13 cellular contexts compared by ENCODE assay signal in the genomic region with DNA sequence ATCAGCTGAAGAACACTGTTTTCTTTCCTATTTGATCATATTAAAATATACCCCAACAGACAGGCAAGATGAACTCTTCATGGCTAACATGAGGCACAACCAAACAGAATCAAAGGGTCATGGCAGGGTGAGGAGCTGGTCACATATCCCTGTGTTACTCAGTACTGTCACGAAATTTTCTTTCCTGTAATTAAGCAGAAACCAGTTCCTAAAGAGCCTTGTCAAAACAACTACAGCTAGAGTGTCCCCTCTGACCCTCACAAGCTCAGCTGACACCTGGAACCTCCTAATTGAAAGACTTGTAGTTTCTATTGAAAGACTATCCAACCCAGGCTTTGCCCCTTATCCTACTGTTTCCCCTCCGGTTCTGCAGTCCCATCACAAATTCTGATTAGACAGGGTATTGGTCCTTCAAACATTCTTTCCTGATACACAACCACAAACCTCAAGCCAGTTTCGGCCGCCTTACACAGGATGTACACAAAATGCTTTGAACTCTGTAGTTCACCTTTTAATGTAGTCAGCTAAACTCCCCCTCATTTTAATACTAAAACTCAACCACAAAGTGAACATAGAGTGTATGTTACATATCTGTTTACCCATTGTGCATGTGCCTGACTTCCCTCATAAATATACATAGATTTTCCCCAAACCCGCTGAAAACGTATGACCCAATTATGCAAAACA.
A peak's percentile ranks its signal among the peaks of the same experiment; 100 is the strongest.
DNase-seq lines count a peak whose midpoint lies in the region; ATAC-seq, FAIRE-seq and TF ChIP-seq lines count a peak whose summit lies in the region.
"Had no signal": no experiment of that assay in that cellular context is flagged by ENCODE, and none has a peak within 500 bp of the region (broad histone marks: within the 10 kb centered on the region; RNA-seq: fewer than 3 reads in every experiment).

No MANE protein-coding gene starts in this region.

- peaks cover 2% of the 10 kb centered on the region for H3K9me3 Mint-ChIP-seq in glutamatergic neuron (ENCODE audit: unreplicated experiment)

- TF ChIP-seq CTCF in glutamatergic neuron (IDR thresholded peaks at IDR 0.05; ENCODE audit: partially characterized antibody, unreplicated experiment) = no peak

- no peak overlapping the region for H3K27ac Mint-ChIP-seq in glutamatergic neuron (ENCODE audit: unreplicated experiment)
- H3K27ac Mint-ChIP-seq: activated naive CD4-positive, alpha-beta T cell treated with anti-CD3 and anti-CD28 coated beads, Interleukin-2, amount 50 U/mL, for 24 hours; naive thymus-derived CD8-positive, alpha-beta T cell had no signal

- no peak for TF ChIP-seq POLR2A in GM12891 (IDR thresholded peaks at IDR 0.05; ENCODE audit: low read depth, low read length)

- DNase-seq in GM12891 (ENCODE audit: insufficient read length, low spot score) (peak; percentile 5), GM19239 (ENCODE audit: insufficient read length, low spot score) (peak; percentile 15), glutamatergic neuron (no peak), cortex of kidney (lab: John Stamatoyannopoulos, UW) (no peak), NCI-H1105 treated with DMSO at 0.1 percent for 48 hours (lab: John Stamatoyannopoulos, UW) (no peak), NCI-H526 (lab: John Stamatoyannopoulos, UW) (no peak)
- DNase-seq: effector CD8-positive, alpha-beta T cell; naive thymus-derived CD8-positive, alpha-beta T cell; NK-92 treated with Interleukin-12 subunit alpha and Interleukin-12 subunit beta, amount 100 ng/mL, for 24 hours; T-helper 9 cell had no signal

- no peaks in the 10 kb centered on the region for H3K36me3 Mint-ChIP-seq in glutamatergic neuron (ENCODE audit: unreplicated experiment)
- H3K36me3 Mint-ChIP-seq: activated naive CD4-positive, alpha-beta T cell treated with anti-CD3 and anti-CD28 coated beads, Interleukin-2, amount 50 U/mL, for 24 hours; naive thymus-derived CD8-positive, alpha-beta T cell had no signal

- no peak overlapping the region for H3K4me3 Mint-ChIP-seq in glutamatergic neuron (ENCODE audit: unreplicated experiment)
- H3K4me3 Mint-ChIP-seq: activated naive CD4-positive, alpha-beta T cell treated with anti-CD3 and anti-CD28 coated beads, Interleukin-2, amount 50 U/mL, for 24 hours; naive thymus-derived CD8-positive, alpha-beta T cell had no signal

- ATAC-seq in HG02759 (IDR thresholded peaks at IDR 0.05; ENCODE audit: unreplicated experiment) (peak; percentile 90), HG03520 (IDR thresholded peaks at IDR 0.05; ENCODE audit: unreplicated experiment) (peak; percentile 89)
- ATAC-seq: naive thymus-derived CD8-positive, alpha-beta T cell had no signal

- FAIRE-seq in GM12891 (lab: Jason Lieb, UNC) (peak; percentile 84), GM19239 (lab: Jason Lieb, UNC) (peak; percentile 96)

- H3K4me1 Mint-ChIP-seq in glutamatergic neuron (ENCODE audit: low read depth, unreplicated experiment) = no peaks in the 10 kb centered on the region
- H3K4me1 Mint-ChIP-seq: activated naive CD4-positive, alpha-beta T cell treated with anti-CD3 and anti-CD28 coated beads, Interleukin-2, amount 50 U/mL, for 24 hours; naive thymus-derived CD8-positive, alpha-beta T cell had no signal

- peaks cover 5% of the 10 kb centered on the region for H3K27me3 Mint-ChIP-seq in glutamatergic neuron (ENCODE audit: unreplicated experiment)

TF ChIP-seq in GM12891, 5 proteins besides CTCF, POLR2A, EP300 and RAD21:
- no peak for TF ChIP-seq PAX5 (IDR thresholded peaks at IDR 0.05; ENCODE audit: insufficient read depth, low read length, severe bottlenecking)
- TF ChIP-seq POU2F2 (IDR thresholded peaks at IDR 0.05; ENCODE audit: low read depth, low read length) = peak; percentile 7; the same call in 1 of the 2 replicates
- TF ChIP-seq SPI1 (IDR thresholded peaks at IDR 0.05; ENCODE audit: low read depth, low read length) = no peak
- TF ChIP-seq POLR2AphosphoS5 (IDR thresholded peaks at IDR 0.05; ENCODE audit: low read depth, low read length) = no peak

Comparison
In these comparisons a context has a peak if more than half of its experiments do, and no peak if none do; other contexts are left out.
1. DNase-seq: peak in GM12891 (single experiment) and GM19239 (single experiment); none in glutamatergic neuron (single experiment), cortex of kidney (single experiment), NCI-H1105 treated with DMSO at 0.1 percent for 48 hours (single experiment) and NCI-H526 (0 of 2).